ENCODE assay signal across 6 cellular contexts in the genomic region with DNA sequence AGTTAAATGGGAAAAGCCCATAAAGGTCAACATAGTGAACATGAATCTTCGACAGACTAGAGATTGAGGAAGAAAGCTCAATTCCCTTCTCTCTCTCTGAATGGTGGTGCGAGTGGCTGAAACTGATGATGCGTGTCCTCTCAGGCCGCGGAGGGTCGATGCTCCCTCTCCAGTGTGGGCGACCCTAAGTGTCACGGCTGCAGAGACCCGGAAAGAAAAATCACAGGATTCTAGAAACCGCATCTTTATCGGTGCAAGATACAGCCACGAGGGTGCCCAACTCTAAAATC. TPM values are rescaled to one million over a fixed set of nuclear protein-coding genes. Genes with fewer than 3 reads are reported as not detected.
DNase-seq lines count a peak whose midpoint lies in the region; ATAC-seq lines count a peak whose summit lies in the region.

No MANE protein-coding gene starts in this region.

- no peak overlapping the region for H3K4ac ChIP-seq in mesendoderm (ENCODE audit: low read depth, low read length)

- peak overlapping the region; percentile 86 for H3K4me3 ChIP-seq in mesendoderm (ENCODE audit: low read length)

- no CpG with 5 or more reads among the region's 12 CpGs for WGBS in mesendoderm (ENCODE audit: extremely low coverage, insufficient coverage, low lambda C conversion rate)

- no peaks in the 10 kb centered on the region for H3K9me3 Mint-ChIP-seq in activated naive CD4-positive, alpha-beta T cell treated with anti-CD3 and anti-CD28 coated beads, Interleukin-2, amount 50 U/mL, for 72 hours

- no peak overlapping the region for H2AK5ac ChIP-seq in mesendoderm (ENCODE audit: low read length)

- H3K4me1 ChIP-seq in mesendoderm (ENCODE audit: control insufficient read depth, low read depth, low read length): peaks cover 2% of the 10 kb centered on the region

- peak overlapping the region; percentile 89 for H3K56ac ChIP-seq in mesendoderm (ENCODE audit: low read length)

- H3K27ac ChIP-seq in mesendoderm (ENCODE audit: low read depth, low read length): no peak overlapping the region

- peaks cover 6% of the 10 kb centered on the region for H3K79me1 ChIP-seq in mesendoderm (ENCODE audit: low read length)

- H3K36me3 ChIP-seq in mesendoderm (ENCODE audit: control insufficient read depth, insufficient read depth, low read length): peaks cover 20% of the 10 kb centered on the region

- H3K27ac Mint-ChIP-seq in activated naive CD4-positive, alpha-beta T cell treated with anti-CD3 and anti-CD28 coated beads, Interleukin-2, amount 50 U/mL, for 72 hours: peak overlapping the region; percentile 99 to 100

- H3K36me3 Mint-ChIP-seq in activated naive CD4-positive, alpha-beta T cell treated with anti-CD3 and anti-CD28 coated beads, Interleukin-2, amount 50 U/mL, for 72 hours: peaks cover 32 to 39% of the 10 kb centered on the region in 2 donors

- H4K8ac ChIP-seq in mesendoderm (ENCODE audit: low read depth, low read length): no peak overlapping the region

- no peak overlapping the region for H2BK5ac ChIP-seq in mesendoderm (ENCODE audit: low read length)

- H3K79me2 ChIP-seq in mesendoderm (ENCODE audit: control insufficient read depth, insufficient read depth, low read length): peaks cover 7% of the 10 kb centered on the region

- no peak for DNase-seq in activated naive CD4-positive, alpha-beta T cell treated with anti-CD3 and anti-CD28 coated beads, Interleukin-2, amount 50 U/mL, for 72 hours (ENCODE audit: low spot score in 2 of 2)
- DNase-seq in mesendoderm (no peak), GDM1 (lab: John Stamatoyannopoulos, UW) (no peak)
- DNase-seq in stimulated activated CD4-positive, alpha-beta T cell treated with anti-CD3 and anti-CD28 coated beads, Interleukin-1b, Interleukin-23, amount 100 ng/mL, for 48 hours: no peak

- ATAC-seq in HG02759 (IDR thresholded peaks at IDR 0.05; ENCODE audit: unreplicated experiment): peak; percentile 7
- ATAC-seq in activated naive CD4-positive, alpha-beta T cell treated with anti-CD3 and anti-CD28 coated beads, Interleukin-2, amount 50 U/mL, for 72 hours: peak; percentile 5 to 30
- ATAC-seq in GM21381 (IDR thresholded peaks at IDR 0.05; ENCODE audit: unreplicated experiment): no peak

- H4K5ac ChIP-seq in mesendoderm (ENCODE audit: low read length): no peak overlapping the region

- peak overlapping the region; percentile 92 for H3K18ac ChIP-seq in mesendoderm (ENCODE audit: low read length)

- peak overlapping the region; percentile 84 for H3K9ac ChIP-seq in mesendoderm (ENCODE audit: low read length)

- no peak overlapping the region for H3K23ac ChIP-seq in mesendoderm (ENCODE audit: low read length)

- H2BK120ac ChIP-seq in mesendoderm (ENCODE audit: low read depth, low read length): no peak overlapping the region

- no peaks in the 10 kb centered on the region for H3K27me3 ChIP-seq in mesendoderm (ENCODE audit: insufficient read depth, low read length, poor library complexity)

- no peak overlapping the region for H2BK15ac ChIP-seq in mesendoderm (replicated peaks; ENCODE audit: low read depth)

- peak overlapping the region; percentile 90 for H3K4me2 ChIP-seq in mesendoderm (ENCODE audit: low read length)

RNA-seq across cellular contexts. Expression of a gene that starts 0.5 kb away (rescaled TPM):
- total RNA-seq in activated naive CD4-positive, alpha-beta T cell treated with anti-CD3 and anti-CD28 coated beads, Interleukin-2, amount 50 U/mL, for 72 hours: 10 to 100 TPM; 63.5 to 97.7 TPM
- polyA plus RNA-seq in mesendoderm (2013, experiment 1 of 2): 47.3 TPM
- 49.8 TPM for polyA plus RNA-seq in mesendoderm (2013, experiment 2 of 2)

RNA-seq across cellular contexts. Expression of a gene that starts 10.7 kb away (rescaled TPM):
- 100 to 1,000 TPM in 1 of 2 donors, 10 to 100 TPM in 1; 47.1 to 120 TPM for total RNA-seq in activated naive CD4-positive, alpha-beta T cell treated with anti-CD3 and anti-CD28 coated beads, Interleukin-2, amount 50 U/mL, for 72 hours
- 154 TPM for polyA plus RNA-seq in mesendoderm (2013, experiment 1 of 2)
- polyA plus RNA-seq in mesendoderm (2013, experiment 2 of 2): 151 TPM

RNA-seq across cellular contexts. Expression of a gene that starts 35.4 kb away (rescaled TPM):
- total RNA-seq in activated naive CD4-positive, alpha-beta T cell treated with anti-CD3 and anti-CD28 coated beads, Interleukin-2, amount 50 U/mL, for 72 hours: 1 to 10 TPM in 1 of 2 donors, under 1 TPM in 1; 0.93 to 1.1 TPM
- 1.1 TPM for polyA plus RNA-seq in mesendoderm (2013, experiment 1 of 2)
- 1.2 TPM for polyA plus RNA-seq in mesendoderm (2013, experiment 2 of 2)

RNA-seq across cellular contexts. Expression of a gene that starts 38.4 kb away (rescaled TPM):
- total RNA-seq in activated naive CD4-positive, alpha-beta T cell treated with anti-CD3 and anti-CD28 coated beads, Interleukin-2, amount 50 U/mL, for 72 hours: 10 to 100 TPM; 82.2 to 93.3 TPM
- 36.7 TPM for polyA plus RNA-seq in mesendoderm (2013, experiment 1 of 2)
- polyA plus RNA-seq in mesendoderm (2013, experiment 2 of 2): 35.9 TPM

RNA-seq across cellular contexts. Expression of a gene that starts 46.9 kb away (rescaled TPM):
- total RNA-seq in activated naive CD4-positive, alpha-beta T cell treated with anti-CD3 and anti-CD28 coated beads, Interleukin-2, amount 50 U/mL, for 72 hours: 10 to 100 TPM; 48.9 to 67.6 TPM
- polyA plus RNA-seq in mesendoderm (2013, experiment 1 of 2): 11.7 TPM
- 11.5 TPM for polyA plus RNA-seq in mesendoderm (2013, experiment 2 of 2)
